In the genomic region with DNA sequence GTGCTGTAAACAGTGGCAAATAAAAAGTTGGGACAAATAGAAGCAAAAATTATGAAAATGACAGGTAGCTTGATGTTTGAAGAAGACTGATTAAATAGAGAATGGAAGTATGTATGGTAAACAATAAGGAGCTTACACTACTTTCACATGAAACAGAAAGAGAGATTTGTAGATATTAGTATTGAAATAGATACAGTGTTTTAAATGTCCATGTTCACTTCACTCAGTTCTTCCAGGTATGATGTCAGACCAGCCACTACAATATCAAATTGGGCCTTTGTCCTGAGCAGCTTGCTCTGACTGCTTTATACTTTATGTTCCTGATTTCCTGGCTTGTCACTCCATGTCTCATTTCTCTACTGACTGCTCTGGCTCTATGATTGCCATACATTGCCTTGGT, we compare ENCODE assay signal across 27 cellular contexts.
"Had no signal": no experiment of that assay in that cellular context is flagged by ENCODE, and none has a peak within 500 bp of the region (broad histone marks: within the 10 kb centered on the region; RNA-seq: fewer than 3 reads in every experiment).

No MANE protein-coding gene starts in this region.

- H3K4me1 Mint-ChIP-seq: activated naive CD4-positive, alpha-beta T cell treated with anti-CD3 and anti-CD28 coated beads, Interleukin-2, amount 10 ng/mL, durations not matched to agents 7 days and 5 days; activated naive CD8-positive, alpha-beta T cell treated with anti-CD3 and anti-CD28 coated beads, Interleukin-2, amount 10 ng/mL, durations not matched to agents 7 days and 5 days; brain had no signal

- H3K36me3 Mint-ChIP-seq: activated naive CD4-positive, alpha-beta T cell treated with anti-CD3 and anti-CD28 coated beads, Interleukin-2, amount 10 ng/mL, durations not matched to agents 7 days and 5 days; activated naive CD4-positive, alpha-beta T cell treated with anti-CD3 and anti-CD28 coated beads, Interleukin-2, amount 50 U/mL, for 72 hours; activated naive CD8-positive, alpha-beta T cell treated with anti-CD3 and anti-CD28 coated beads, Interleukin-2, amount 10 ng/mL, durations not matched to agents 7 days and 5 days; brain had no signal

- H3K27me3 Mint-ChIP-seq: activated naive CD4-positive, alpha-beta T cell treated with anti-CD3 and anti-CD28 coated beads, Interleukin-2, amount 10 ng/mL, durations not matched to agents 7 days and 5 days; activated naive CD8-positive, alpha-beta T cell treated with anti-CD3 and anti-CD28 coated beads, Interleukin-2, amount 10 ng/mL, durations not matched to agents 7 days and 5 days; brain had no signal

- H3K4me1 ChIP-seq: ascending aorta, breast epithelium, colonic mucosa, esophagus squamous epithelium, gastroesophageal sphincter, heart right ventricle had no signal

- ATAC-seq: activated CD8-positive, alpha-beta T cell treated with anti-CD3 and anti-CD28 coated beads for 36 hours; activated naive CD4-positive, alpha-beta T cell treated with anti-CD3 and anti-CD28 coated beads, Interleukin-2, amount 50 U/mL, for 72 hours; activated T-cell treated with anti-CD3 and anti-CD28 coated beads, Interleukin-2, amount 50 U/mL, for 4 hours; gastroesophageal sphincter; heart right ventricle had no signal

- H3K9me3 ChIP-seq: ascending aorta, breast epithelium, colonic mucosa, esophagus squamous epithelium, gastroesophageal sphincter had no signal

- H3K27me3 ChIP-seq: ascending aorta, breast epithelium, cardiac muscle cell, colonic mucosa, esophagus squamous epithelium, gastroesophageal sphincter, heart right ventricle had no signal

- FAIRE-seq: endothelial cell of umbilical vein had no signal

- H3K27ac Mint-ChIP-seq: activated CD8-positive, alpha-beta T cell treated with anti-CD3 and anti-CD28 coated beads for 36 hours; activated naive CD4-positive, alpha-beta T cell treated with anti-CD3 and anti-CD28 coated beads, Interleukin-2, amount 10 ng/mL, durations not matched to agents 7 days and 5 days; activated naive CD4-positive, alpha-beta T cell treated with anti-CD3 and anti-CD28 coated beads, Interleukin-2, amount 50 U/mL, for 72 hours; activated naive CD8-positive, alpha-beta T cell treated with anti-CD3 and anti-CD28 coated beads, Interleukin-2, amount 10 ng/mL, durations not matched to agents 7 days and 5 days had no signal

- H3K4me3 ChIP-seq: ascending aorta, breast epithelium, cardiac muscle cell, colonic mucosa, esophagus squamous epithelium, gastroesophageal sphincter, heart right ventricle had no signal

- H3K4me3 Mint-ChIP-seq: activated CD8-positive, alpha-beta T cell treated with anti-CD3 and anti-CD28 coated beads for 36 hours; activated naive CD4-positive, alpha-beta T cell treated with anti-CD3 and anti-CD28 coated beads, Interleukin-2, amount 10 ng/mL, durations not matched to agents 7 days and 5 days; activated naive CD8-positive, alpha-beta T cell treated with anti-CD3 and anti-CD28 coated beads, Interleukin-2, amount 10 ng/mL, durations not matched to agents 7 days and 5 days; activated T-cell treated with anti-CD3 and anti-CD28 coated beads, Interleukin-2, amount 50 U/mL, for 4 hours; brain had no signal

- DNase-seq: activated CD4-positive, alpha-beta T cell treated with anti-CD3 and anti-CD28 coated beads for 1 hour; activated CD4-positive, alpha-beta T cell treated with anti-CD3 and anti-CD28 coated beads for 48 hours; activated CD4-positive, alpha-beta T cell treated with anti-CD3 and anti-CD28 coated beads, Interleukin-2, amount 50 U/mL, for 1 hour; activated CD4-positive, alpha-beta T cell treated with anti-CD3 and anti-CD28 coated beads, Interleukin-2, amount 50 U/mL, for 48 hours; activated CD8-positive, alpha-beta memory T cell treated with anti-CD3 and anti-CD28 coated beads for 24 hours; activated CD8-positive, alpha-beta T cell treated with anti-CD3 and anti-CD28 coated beads for 36 hours; activated gamma-delta T cell; activated naive CD4-positive, alpha-beta T cell; activated naive CD4-positive, alpha-beta T cell treated with anti-CD3 and anti-CD28 coated beads, Interleukin-2, amount 10 ng/mL, durations not matched to agents 7 days and 5 days; activated naive CD8-positive, alpha-beta T cell treated with anti-CD3 and anti-CD28 coated beads, Interleukin-2, amount 10 ng/mL, durations not matched to agents 7 days and 5 days; activated T-cell treated with anti-CD3 and anti-CD28 coated beads, Interleukin-2, amount 50 U/mL, for 4 hours; central memory CD4-positive, alpha-beta T cell; cerebellar nuclear complex; colonic mucosa; effector CD8-positive, alpha-beta T cell; esophagus squamous epithelium; foreskin melanocyte; heart right ventricle; T-helper 2 cell had no signal

- H3K27ac ChIP-seq: ascending aorta, breast epithelium, cardiac muscle cell, colonic mucosa, epithelial cell of prostate, esophagus squamous epithelium, gastroesophageal sphincter, heart right ventricle had no signal

- H3K9me3 Mint-ChIP-seq: activated CD8-positive, alpha-beta T cell treated with anti-CD3 and anti-CD28 coated beads for 36 hours; activated naive CD4-positive, alpha-beta T cell treated with anti-CD3 and anti-CD28 coated beads, Interleukin-2, amount 10 ng/mL, durations not matched to agents 7 days and 5 days; activated naive CD4-positive, alpha-beta T cell treated with anti-CD3 and anti-CD28 coated beads, Interleukin-2, amount 50 U/mL, for 72 hours; activated naive CD8-positive, alpha-beta T cell treated with anti-CD3 and anti-CD28 coated beads, Interleukin-2, amount 10 ng/mL, durations not matched to agents 7 days and 5 days; activated T-cell treated with anti-CD3 and anti-CD28 coated beads, Interleukin-2, amount 50 U/mL, for 4 hours had no signal

- H3K36me3 ChIP-seq: ascending aorta, breast epithelium, cardiac muscle cell, colonic mucosa, esophagus squamous epithelium, gastroesophageal sphincter, heart right ventricle had no signal
